In genomic region chr2:142973822-142974207, GRCh38 we compare ENCODE assay signal across 1 cellular context.
TF ChIP-seq lines count a peak whose summit lies in the region.

No MANE protein-coding gene starts in this region.

TF ChIP-seq in WTC11, 78 proteins besides CTCF, POLR2A, EP300 and RAD21 (continued from another document):
- TF ChIP-seq AFF4 (CRISPR knock-in tag; IDR thresholded peaks at IDR 0.05; ENCODE audit: borderline replicate concordance) (no peak), SMAD4 (CRISPR knock-in tag; IDR thresholded peaks at IDR 0.05) (no peak), ZNF281 (CRISPR knock-in tag; IDR thresholded peaks at IDR 0.05) (no peak), ZBTB43 (CRISPR knock-in tag; IDR thresholded peaks at IDR 0.05) (no peak), PREB (CRISPR knock-in tag; IDR thresholded peaks at IDR 0.05; ENCODE audit: borderline replicate concordance) (no peak), ZNF425 (CRISPR knock-in tag; conservative IDR thresholded peaks at IDR 0.05) (no peak), ATF3 (CRISPR knock-in tag; conservative IDR thresholded peaks at IDR 0.05) (no peak), CBFB (CRISPR knock-in tag; IDR thresholded peaks at IDR 0.05; ENCODE audit: low read depth) (no peak), E2F4 (CRISPR knock-in tag; IDR thresholded peaks at IDR 0.05; ENCODE audit: borderline replicate concordance, low read depth) (no peak), E2F5 (CRISPR knock-in tag; IDR thresholded peaks at IDR 0.05) (no peak), PRDM15 (CRISPR knock-in tag; IDR thresholded peaks at IDR 0.05) (no peak), EMX1 (CRISPR knock-in tag; IDR thresholded peaks at IDR 0.05) (no peak), AR (CRISPR knock-in tag; IDR thresholded peaks at IDR 0.05) (no peak)
